17 cellular contexts compared by ENCODE assay signal in the genomic region with DNA sequence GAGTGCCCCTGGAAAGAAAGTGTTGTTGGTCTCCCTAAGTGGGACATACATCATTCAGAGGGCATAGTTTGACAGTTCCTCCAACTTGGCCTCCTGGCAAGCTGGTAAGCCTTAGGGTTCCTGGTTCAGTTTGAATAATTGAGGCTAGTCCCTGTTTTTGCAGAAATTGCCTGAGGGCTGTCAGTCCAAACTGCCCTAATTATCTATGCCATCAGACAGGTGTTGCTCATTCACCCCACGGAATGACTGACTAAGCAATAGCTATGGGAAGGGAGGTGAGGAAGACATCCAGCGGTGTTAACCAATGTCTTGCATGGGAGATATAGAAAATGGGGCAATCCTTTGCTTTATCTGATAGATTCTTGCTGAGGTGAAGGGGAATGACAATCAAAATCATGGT. TPM values are rescaled to one million over a fixed set of nuclear protein-coding genes. Genes with fewer than 3 reads are reported as not detected.
DNase-seq lines count a peak whose midpoint lies in the region; ATAC-seq, FAIRE-seq and TF ChIP-seq lines count a peak whose summit lies in the region.
"Had no signal": no experiment of that assay in that cellular context is flagged by ENCODE, and none has a peak within 500 bp of the region (broad histone marks: within the 10 kb centered on the region; RNA-seq: fewer than 3 reads in every experiment).

No MANE protein-coding gene starts in this region.

- H3K27ac ChIP-seq in A549 (no peak overlapping the region), PC-9 (peak overlapping the region; percentile 93)
- H3K27ac ChIP-seq: GM23248 had no signal

- H3K4me3 ChIP-seq in A549 (no peak overlapping the region), PC-9 (no peak overlapping the region)
- H3K4me3 ChIP-seq: GM23248 had no signal

- no peak overlapping the region for H3K4me2 ChIP-seq in A549
- H3K4me2 ChIP-seq in PC-9, result peak overlapping the region; percentile 58; the same call in 1 of the 2 replicates

- no peak for FAIRE-seq in A549 (lab: Jason Lieb, UNC)
- FAIRE-seq: GM18507, H54 had no signal

- peaks cover 5% of the 10 kb centered on the region for H3K9me3 Mint-ChIP-seq in Calu3 (ENCODE audit: low read depth, unreplicated experiment)
- H3K9me3 Mint-ChIP-seq in stimulated activated naive CD8-positive, alpha-beta T cell treated with anti-CD3 and anti-CD28 coated beads, Interleukin-15, amount 100 ng/mL, for 72 hours, result peaks cover 0 to 15% of the 10 kb centered on the region in 2 donors

- peaks cover 15% of the 10 kb centered on the region; the same call in 2 of the 3 replicates for H3K9me3 ChIP-seq in A549
- peaks cover 8% of the 10 kb centered on the region for H3K9me3 ChIP-seq in PC-9 (ENCODE audit: insufficient read depth, low read depth)
- H3K9me3 ChIP-seq: BE2C had no signal

- H3K4me1 Mint-ChIP-seq in Calu3 (ENCODE audit: low read depth, unreplicated experiment), result peaks cover 21% of the 10 kb centered on the region
- no peaks in the 10 kb centered on the region for H3K4me1 Mint-ChIP-seq in stimulated activated naive CD8-positive, alpha-beta T cell treated with anti-CD3 and anti-CD28 coated beads, Interleukin-15, amount 100 ng/mL, for 72 hours

- TF ChIP-seq EP300 in A549 (IDR thresholded peaks at IDR 0.05), result no peak

- TF ChIP-seq POLR2A in A549 (IDR thresholded peaks at IDR 0.05; ENCODE audit: low read length), result no peak

- H3K36me3 Mint-ChIP-seq in Calu3 (ENCODE audit: insufficient read depth, unreplicated experiment), result peaks cover 6% of the 10 kb centered on the region
- H3K36me3 Mint-ChIP-seq: CD8-positive, alpha-beta T cell had no signal

- WGBS in A549 (ENCODE audit: missing lambda C conversion rate), result 93% methylated on average over 2 of the region's 2 CpGs

- CTCF ChIA-PET in A549 (lab: Yijun Ruan, JAX), result interaction anchor here (1.0 kb wide), 1 partner anchor 20 kb away, joined by 3 read pairs; no protein-coding TSS in a partner anchor
- CTCF ChIA-PET in Calu3 (lab: Charles Lee), result no interaction called here
- CTCF ChIA-PET in PC-9 (lab: Charles Lee), result no interaction called here

- H3K27me3 Mint-ChIP-seq in Calu3 (ENCODE audit: unreplicated experiment), result no peaks in the 10 kb centered on the region
- H3K27me3 Mint-ChIP-seq in stimulated activated naive CD8-positive, alpha-beta T cell treated with anti-CD3 and anti-CD28 coated beads, Interleukin-15, amount 100 ng/mL, for 72 hours, result no peaks in the 10 kb centered on the region

- H3K9me2 ChIP-seq in PC-9 (ENCODE audit: insufficient read depth), result no peaks in the 10 kb centered on the region

- H3K36me3 ChIP-seq in PC-9 (ENCODE audit: low read depth), result no peaks in the 10 kb centered on the region
- H3K36me3 ChIP-seq: BE2C had no signal

- intact Hi-C loops in Calu3 (cut with micrococcal nuclease; ENCODE audit: unreplicated experiment) (no loop called here), PC-9 (cut with micrococcal nuclease; ENCODE audit: unreplicated experiment) (no loop called here)

- no peaks in the 10 kb centered on the region for H3K79me2 ChIP-seq in PC-9 (ENCODE audit: low read depth)

- BruUV-seq in Calu3 (replicated peaks; lab: Mats Ljungman, UMichigan) (no TSS peak), PC-9 (replicated peaks; lab: Mats Ljungman, UMichigan) (no TSS peak)

- no peak overlapping the region for H3K4me3 Mint-ChIP-seq in Calu3 (ENCODE audit: low read depth, unreplicated experiment)
- no peak overlapping the region for H3K4me3 Mint-ChIP-seq in stimulated activated naive CD8-positive, alpha-beta T cell treated with anti-CD3 and anti-CD28 coated beads, Interleukin-15, amount 100 ng/mL, for 72 hours
- H3K4me3 Mint-ChIP-seq: CD14-positive monocyte; CD8-positive, alpha-beta T cell had no signal

- peaks cover 14% of the 10 kb centered on the region; the same call in 1 of the 2 replicates for H3F3A ChIP-seq in PC-9 (ENCODE audit: insufficient read depth, low read depth)

- ATAC-seq in A549, result no peak
- peak; percentile 66 for ATAC-seq in esophagus mucosa
- ATAC-seq in stimulated activated naive CD8-positive, alpha-beta T cell treated with anti-CD3 and anti-CD28 coated beads, Interleukin-15, amount 100 ng/mL, for 72 hours, result no peak
- ATAC-seq in GM21528 (IDR thresholded peaks at IDR 0.05; ENCODE audit: low FRiP score, unreplicated experiment), result no peak
- ATAC-seq: CD8-positive, alpha-beta T cell; HCT116 had no signal

- H2AFZ ChIP-seq in PC-9, result no peak overlapping the region
- H2AFZ ChIP-seq: GM23248 had no signal

- H3K27ac Mint-ChIP-seq in Calu3 (ENCODE audit: unreplicated experiment), result peak overlapping the region; percentile 89
- no peak overlapping the region for H3K27ac Mint-ChIP-seq in stimulated activated naive CD8-positive, alpha-beta T cell treated with anti-CD3 and anti-CD28 coated beads, Interleukin-15, amount 100 ng/mL, for 72 hours
- H3K27ac Mint-ChIP-seq: CD14-positive monocyte; CD8-positive, alpha-beta T cell had no signal

- H3K27me3 ChIP-seq in PC-9 (ENCODE audit: insufficient read depth, low read depth), result no peaks in the 10 kb centered on the region
- H3K27me3 ChIP-seq: BE2C had no signal

- DNase-seq in A549 (ENCODE audit: low read depth in 1 of 2, low spot score in 1 of 2) (no peak), Calu3 (no peak), PC-9 (no peak), cerebellum (ENCODE audit: low spot score) (no peak), AML-193 (lab: John Stamatoyannopoulos, UW) (no peak)
- no peak for DNase-seq in stimulated activated naive CD8-positive, alpha-beta T cell treated with anti-CD3 and anti-CD28 coated beads, Interleukin-15, amount 100 ng/mL, for 72 hours
- DNase-seq: BE2C; CD8-positive, alpha-beta T cell; COR-L47; GM23248; IMR-90 had no signal

- no peaks in the 10 kb centered on the region for H3K4me1 ChIP-seq in A549
- peaks cover 22% of the 10 kb centered on the region for H3K4me1 ChIP-seq in PC-9 (replicated peaks; ENCODE audit: insufficient read depth)

- no peak for TF ChIP-seq RAD21 in A549 (conservative IDR thresholded peaks at IDR 0.05 in 1 of 2, IDR thresholded peaks at IDR 0.05 in 1 of 2)

- H4K20me1 ChIP-seq in PC-9 (ENCODE audit: insufficient read depth), result no peaks in the 10 kb centered on the region

- POLR2A ChIA-PET in A549 (lab: Yijun Ruan, JAX) (no interaction called here), PC-9 (lab: Charles Lee; ENCODE audit: unreplicated experiment) (no interaction called here)

- TF ChIP-seq CTCF in A549 (IDR thresholded peaks at IDR 0.05), result no peak
- no peak for TF ChIP-seq CTCF in Calu3 (IDR thresholded peaks at IDR 0.05; ENCODE audit: unreplicated experiment)
- TF ChIP-seq CTCF in PC-9 (conservative IDR thresholded peaks at IDR 0.05), result no peak

TF ChIP-seq in A549, 52 proteins besides CTCF, POLR2A, EP300 and RAD21:
- peak; percentile 2 for TF ChIP-seq MAFK (IDR thresholded peaks at IDR 0.05; ENCODE audit: partially characterized antibody)
- TF ChIP-seq, protein P1, sequence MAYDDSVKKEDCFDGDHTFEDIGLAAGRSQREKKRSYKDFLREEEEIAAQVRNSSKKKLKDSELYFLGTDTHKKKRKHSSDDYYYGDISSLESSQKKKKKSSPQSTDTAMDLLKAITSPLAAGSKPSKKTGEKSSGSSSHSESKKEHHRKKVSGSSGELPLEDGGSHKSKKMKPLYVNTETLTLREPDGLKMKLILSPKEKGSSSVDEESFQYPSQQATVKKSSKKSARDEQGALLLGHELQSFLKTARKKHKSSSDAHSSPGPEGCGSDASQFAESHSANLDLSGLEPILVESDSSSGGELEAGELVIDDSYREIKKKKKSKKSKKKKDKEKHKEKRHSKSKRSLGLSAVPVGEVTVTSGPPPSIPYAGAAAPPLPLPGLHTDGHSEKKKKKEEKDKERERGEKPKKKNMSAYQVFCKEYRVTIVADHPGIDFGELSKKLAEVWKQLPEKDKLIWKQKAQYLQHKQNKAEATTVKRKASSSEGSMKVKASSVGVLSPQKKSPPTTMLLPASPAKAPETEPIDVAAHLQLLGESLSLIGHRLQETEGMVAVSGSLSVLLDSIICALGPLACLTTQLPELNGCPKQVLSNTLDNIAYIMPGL (CRISPR knock-in tag; IDR thresholded peaks at IDR 0.05; ENCODE audit: borderline replicate concordance), result no peak

RNA-seq across cellular contexts. Expression of gene SPTSSA, which starts 37.6 kb away (rescaled TPM):
- polyA plus RNA-seq in A549 (2011; rRNA removed) (91.6 and 105 TPM in 2 replicates), A549 (2017; fragmentation: RNase III; extraction: RNeasy Plus Mini Kit Qiagen cat#74134 plus additional on column Dnase treatment) (35.6 to 68.0 TPM (median 65.3 TPM) in 3 replicates)
- polyA plus RNA-seq in A549 (2012; cell fraction: cytosol; rRNA removed), result 70.8 and 71.7 TPM in 2 replicates
- polyA plus RNA-seq in A549 (2012; cell fraction: nucleus; rRNA removed), result 14.5 and 19.8 TPM in 2 replicates
- 31.5 and 37.6 TPM in 2 replicates for polyA minus RNA-seq in A549 (2011; rRNA and poly(A)+ RNA removed)
- total RNA-seq in Calu3 (2022) (22.0 and 22.4 TPM in 2 replicates), PC-9 (2021) (13.6 and 21.6 TPM in 2 replicates), esophagus mucosa (18.5 TPM), cerebellum (12.0 TPM)
